In the genomic region with DNA sequence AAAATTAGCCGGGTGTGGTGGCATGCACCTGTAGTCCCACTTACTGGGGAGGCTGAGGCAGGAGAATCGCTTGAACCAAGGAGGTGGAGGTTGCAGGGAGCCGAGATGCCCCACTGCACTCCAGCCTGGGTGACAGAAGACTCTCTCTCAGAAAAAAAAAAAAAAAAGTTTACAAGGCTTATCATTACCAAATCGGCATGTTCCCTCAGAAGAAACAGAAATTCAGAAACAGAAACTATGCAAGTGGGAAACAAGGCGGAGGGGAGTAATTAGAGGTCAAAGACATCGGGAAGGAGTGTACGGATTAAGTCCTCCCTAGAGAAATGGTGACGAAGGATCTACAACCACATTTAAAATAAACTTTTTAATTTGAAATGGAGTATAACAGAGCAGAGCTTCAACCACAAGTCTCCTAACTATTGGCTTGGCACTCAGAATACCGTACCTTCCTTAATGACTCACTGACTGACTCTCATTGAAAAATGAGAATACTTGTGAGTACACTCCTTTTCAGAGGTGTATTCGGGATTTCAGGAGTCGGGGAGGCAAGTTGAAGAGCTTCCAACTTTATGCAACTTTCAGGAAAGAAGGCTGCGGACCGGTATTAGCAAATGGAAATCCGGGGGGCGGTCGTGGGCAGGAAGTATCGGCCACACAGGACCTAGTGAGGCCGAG, we compare ENCODE assay signal across 8 cellular contexts. TPM values are rescaled to one million over a fixed set of nuclear protein-coding genes. Genes with fewer than 3 reads are reported as not detected.
DNase-seq lines count a peak whose midpoint lies in the region; ATAC-seq, FAIRE-seq and TF ChIP-seq lines count a peak whose summit lies in the region.

No MANE protein-coding gene starts in this region.

- peaks cover 34% of the 10 kb centered on the region for H3K79me2 ChIP-seq in GM23248 (ENCODE audit: insufficient read depth)

- TF ChIP-seq POLR2A in upper lobe of left lung (IDR thresholded peaks at IDR 0.05): no peak

- peak overlapping the region; percentile 99 for H3K9ac ChIP-seq in GM23248

- no peaks in the 10 kb centered on the region for H3K27me3 Mint-ChIP-seq in mesothelial cell of epicardium (ENCODE audit: low read depth)

- no peaks in the 10 kb centered on the region for H3K9me3 Mint-ChIP-seq in mesothelial cell of epicardium

- peaks cover 12% of the 10 kb centered on the region for H3K4me1 Mint-ChIP-seq in mesothelial cell of epicardium

- no peaks in the 10 kb centered on the region for H4K20me1 ChIP-seq in GM23248 (ENCODE audit: insufficient read depth)

- ATAC-seq in upper lobe of left lung (ENCODE audit: low FRiP score in 2 of 2): peak; percentile 35 to 60

- TF ChIP-seq CTCF in dorsolateral prefrontal cortex (IDR thresholded peaks at IDR 0.05 in 54 of 56, conservative IDR thresholded peaks at IDR 0.05 in 2 of 56; ENCODE audit: low read depth in 1 of 56, partially characterized antibody in 56 of 56): no peak
- TF ChIP-seq CTCF in mesothelial cell of epicardium (IDR thresholded peaks at IDR 0.05; ENCODE audit: unreplicated experiment): no peak
- no peak for TF ChIP-seq CTCF in upper lobe of left lung (IDR thresholded peaks at IDR 0.05)

- 12 to 13% methylated on average over 18 of the region's 18 CpGs for WGBS in GM23248 (ENCODE audit: low coverage in 1 of 2, low lambda C conversion rate in 2 of 2, missing lambda C conversion rate in 2 of 2), 2 experiments
- WGBS in upper lobe of left lung, 2 donors: 12 to 20% methylated on average over 11 to 18 of the region's 18 CpGs

- H3K4me1 ChIP-seq in GM23248 (ENCODE audit: insufficient read depth): peaks cover 10% of the 10 kb centered on the region; the same call in 1 of the 2 replicates
- peaks cover 9 to 18% (median 14%) of the 10 kb centered on the region in 4 donors for H3K4me1 ChIP-seq in upper lobe of left lung

- in situ Hi-C loops in Caki2 (cut with HindIII; ENCODE audit: low pct_unique_long_range_greater_than_20kb, low sequenced_read_pairs) (no loop called here), GM23248 (cut with MboI) (no loop called here)

- H3K4me3 Mint-ChIP-seq in mesothelial cell of epicardium: peak overlapping the region; percentile 87

- peak overlapping the region; percentile 66 for H3K4me2 ChIP-seq in GM23248 (ENCODE audit: unreplicated experiment)

- intact Hi-C loops in dorsolateral prefrontal cortex (cut with DNase I): loop anchor here (2.0 to 5.0 kb wide), 4 partner anchors 67 to 961 kb away; a partner anchor contains a TSS

- no peaks in the 10 kb centered on the region for H3K27me3 ChIP-seq in GM23248 (replicated peaks; ENCODE audit: insufficient read depth)
- H3K27me3 ChIP-seq in dorsolateral prefrontal cortex: no peaks in the 10 kb centered on the region
- H3K27me3 ChIP-seq in upper lobe of left lung: no peaks in the 10 kb centered on the region

- peaks cover 9% of the 10 kb centered on the region; the same call in 1 of the 2 replicates for H3K36me3 ChIP-seq in GM23248 (ENCODE audit: low read depth)
- peaks cover 0 to 8% (median 0%) of the 10 kb centered on the region in 4 donors for H3K36me3 ChIP-seq in upper lobe of left lung

- peaks cover 5% of the 10 kb centered on the region for H3F3A ChIP-seq in GM23248 (ENCODE audit: insufficient read depth)

- H3K9me2 ChIP-seq in GM23248 (ENCODE audit: insufficient read depth): no peaks in the 10 kb centered on the region

- H2AFZ ChIP-seq in GM23248: peak overlapping the region; percentile 82

- H3K36me3 Mint-ChIP-seq in mesothelial cell of epicardium: no peaks in the 10 kb centered on the region

- H3K9me3 ChIP-seq in GM23248 (ENCODE audit: low read depth) (no peaks in the 10 kb centered on the region), upper lobe of left lung (no peaks in the 10 kb centered on the region)

- TF ChIP-seq EP300 in upper lobe of left lung (IDR thresholded peaks at IDR 0.05): no peak

- peak overlapping the region; percentile 99 for H3K27ac ChIP-seq in GM23248
- peak overlapping the region; percentile 59 to 98 (median 90) for H3K27ac ChIP-seq in dorsolateral prefrontal cortex
- peak overlapping the region; percentile 88 to 97 (median 97) for H3K27ac ChIP-seq in upper lobe of left lung

- H3K4me3 ChIP-seq in GM23248 (peak overlapping the region; percentile 91), dorsolateral prefrontal cortex (peak overlapping the region; percentile 66 to 98 (median 92)), upper lobe of left lung (peak overlapping the region; percentile 29 to 96 (median 92))

- peak overlapping the region; percentile 98 for H3K27ac Mint-ChIP-seq in mesothelial cell of epicardium

- DNase-seq in Caki2 (ENCODE audit: low read depth): peak; percentile 65
- DNase-seq in GM23248: peak; percentile 81
- DNase-seq in RCC 7860 (ENCODE audit: low spot score): peak; percentile 49
- DNase-seq in dorsolateral prefrontal cortex: peak in 1 of 10 donors; percentile 32
- no peak for DNase-seq in mesothelial cell of epicardium (ENCODE audit: low spot score in 2 of 2, unreplicated experiment in 2 of 2)
- DNase-seq in upper lobe of left lung: no peak
- DNase-seq in effector CD8-positive, alpha-beta T cell (lab: John Stamatoyannopoulos, UW): no peak
- DNase-seq in NCI-H2107 treated with DMSO at 0.1 percent for 48 hours (lab: John Stamatoyannopoulos, UW; ENCODE audit: unreplicated experiment): no peak

- FAIRE-seq in RCC 7860 (lab: Jason Lieb, UNC): no peak

RNA-seq across cellular contexts. Expression of a gene that starts 0.9 kb away (rescaled TPM):
- total RNA-seq in Caki2 (2014; rRNA removed; shearing (Covaris generic); ENCODE audit: low replicate concordance): 15.0 and 15.2 TPM in 2 replicates
- 6.6 and 11.5 TPM in 2 replicates for total RNA-seq in GM23248 (2014; rRNA removed; shearing (Covaris generic))
- 10.4 and 12.5 TPM in 2 replicates for polyA plus RNA-seq in GM23248 (2016; fragmentation: Nextera tagmentation; extraction: Ambion mirVana)
- total RNA-seq in dorsolateral prefrontal cortex (10 to 100 TPM in 75 of 120 experiments, 1 to 10 TPM in 45; 6.0 to 19.1 (median 11.0) TPM), mesothelial cell of epicardium (16.2 to 17.8 TPM (median 16.9 TPM) in 3 replicates), upper lobe of left lung (10 to 100 TPM in 4 of 6 donors, 1 to 10 TPM in 2; 5.2 to 22.0 (median 12.9) TPM)

RNA-seq across cellular contexts. Expression of a gene that starts 1.0 kb away (rescaled TPM):
- 0.87 and 1.5 TPM in 2 replicates for total RNA-seq in Caki2 (2014; rRNA removed; shearing (Covaris generic); ENCODE audit: low replicate concordance)
- total RNA-seq in GM23248 (2014; rRNA removed; shearing (Covaris generic)): 3.5 and 18.2 TPM in 2 replicates
- polyA plus RNA-seq in GM23248 (2016; fragmentation: Nextera tagmentation; extraction: Ambion mirVana): 5.4 and 6.4 TPM in 2 replicates
- total RNA-seq in dorsolateral prefrontal cortex (10 to 100 TPM in 50 of 120 experiments, 1 to 10 TPM in 70; 4.1 to 17.0 (median 9.4) TPM), mesothelial cell of epicardium (6.6 to 8.4 TPM (median 7.1 TPM) in 3 replicates), upper lobe of left lung (10 to 100 TPM in 3 of 6 donors, 1 to 10 TPM in 3; 4.4 to 35.1 (median 10.0) TPM)

Comparison
In these comparisons a context has a peak if more than half of its experiments do, and no peak if none do; other contexts are left out.
1. DNase-seq: peak in Caki2 (single experiment), GM23248 (single experiment) and RCC 7860 (single experiment); none in mesothelial cell of epicardium (0 of 2), upper lobe of left lung (0 of 2), effector CD8-positive, alpha-beta T cell (single experiment) and NCI-H2107 treated with DMSO at 0.1 percent for 48 hours (single experiment).
2. Peak in every context shown above with its lines, with median percentiles within 50 percentile points of each other: H3K27ac ChIP-seq and H3K4me3 ChIP-seq.